ENCODE assay signal across 13 cellular contexts in the genomic region with DNA sequence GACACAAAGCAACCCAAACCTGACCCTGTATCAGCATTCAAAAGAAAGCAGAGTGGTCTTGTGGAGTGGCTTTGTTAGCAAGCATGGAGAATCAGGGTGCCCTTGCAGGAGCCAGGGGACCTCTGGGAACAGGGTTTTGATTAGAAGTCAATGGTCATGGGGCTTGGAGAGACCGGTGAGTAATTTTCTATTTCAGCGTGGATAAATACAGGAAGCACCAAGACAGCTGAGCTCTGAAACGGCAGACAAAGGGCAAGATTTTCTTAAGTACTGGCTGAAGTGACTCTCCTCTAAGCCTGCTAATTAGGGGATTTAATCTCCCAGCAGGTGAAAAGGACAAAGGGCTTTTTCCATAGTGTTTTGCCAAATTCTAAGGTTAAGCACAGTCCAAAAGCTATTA.
DNase-seq lines count a peak whose midpoint lies in the region; ATAC-seq, FAIRE-seq and TF ChIP-seq lines count a peak whose summit lies in the region.
"Had no signal": no experiment of that assay in that cellular context is flagged by ENCODE, and none has a peak within 500 bp of the region (broad histone marks: within the 10 kb centered on the region; RNA-seq: fewer than 3 reads in every experiment).

No MANE protein-coding gene starts in this region.

- peak; percentile 98 for FAIRE-seq in D721Med (lab: Jason Lieb, UNC)
- FAIRE-seq: H54, HTR-8/SVneo had no signal

- no peak for ATAC-seq in SK-N-SH treated with all-trans-retinoic acid at 6 μM for 48 hours

- no CpG with 5 or more reads among the region's 3 CpGs for WGBS in iPS DF 6.9 (ENCODE audit: insufficient coverage, insufficient read length)

- no peaks in the 10 kb centered on the region for H3K36me3 ChIP-seq in iPS DF 6.9 (ENCODE audit: control insufficient read depth, insufficient read depth, low read length)
- H3K36me3 ChIP-seq in ascending aorta = no peaks in the 10 kb centered on the region
- H3K36me3 ChIP-seq: gastrocnemius medialis had no signal

- intact Hi-C loops in ascending aorta (cut with DNase I) = no loop called here

- peak; percentile 43 for DNase-seq in D721Med (ENCODE audit: insufficient read length, low spot score)
- DNase-seq in NCI-H1105 (lab: John Stamatoyannopoulos, UW) = peak; percentile 84
- DNase-seq in NCI-H748 (lab: John Stamatoyannopoulos, UW; ENCODE audit: unreplicated experiment) = peak; percentile 91
- peak; percentile 7 for DNase-seq in iPS DF 6.9 (ENCODE audit: low read depth, low spot score)
- no peak for DNase-seq in ascending aorta (ENCODE audit: low spot score in 2 of 2)
- no peak for DNase-seq in anterior cingulate cortex (lab: John Stamatoyannopoulos, UW)
- no peak for DNase-seq in ureter (ENCODE audit: low spot score)
- DNase-seq: activated B cell treated with CpG ODN at 0.5 μM for 24 hours, SIG-M5 had no signal

- H3K4me3 ChIP-seq in iPS DF 6.9 (ENCODE audit: low read length) = no peak overlapping the region
- no peak overlapping the region for H3K4me3 ChIP-seq in ascending aorta
- H3K4me3 ChIP-seq: gastrocnemius medialis had no signal

- H3K9me3 ChIP-seq in iPS DF 6.9 (ENCODE audit: control insufficient read depth, insufficient read depth, low read length) (no peaks in the 10 kb centered on the region), ascending aorta (no peaks in the 10 kb centered on the region)
- H3K9me3 ChIP-seq: gastrocnemius medialis had no signal

- H3K27ac ChIP-seq in iPS DF 6.9 (ENCODE audit: low read length) (no peak overlapping the region), ascending aorta (no peak overlapping the region)
- H3K27ac ChIP-seq: gastrocnemius medialis had no signal

- peaks cover 2% of the 10 kb centered on the region; the same call in 1 of the 2 replicates for H3K4me1 ChIP-seq in iPS DF 6.9 (ENCODE audit: control insufficient read depth, insufficient read depth, low read length)
- no peaks in the 10 kb centered on the region for H3K4me1 ChIP-seq in ascending aorta
- H3K4me1 ChIP-seq: gastrocnemius medialis had no signal

- TF ChIP-seq CTCF in D721Med (IDR thresholded peaks at IDR 0.05; ENCODE audit: insufficient read depth, missing control alignments) (no peak), ascending aorta (IDR thresholded peaks at IDR 0.05) (no peak)

- H3K27me3 ChIP-seq in iPS DF 6.9 (ENCODE audit: control insufficient read depth, insufficient read depth, low read length) (no peaks in the 10 kb centered on the region), ascending aorta (no peaks in the 10 kb centered on the region)
- H3K27me3 ChIP-seq: gastrocnemius medialis had no signal

TF ChIP-seq in SK-N-SH treated with all-trans-retinoic acid at 6 μM for 48 hours, 23 proteins besides CTCF, POLR2A, EP300 and RAD21:
- TF ChIP-seq SNAI2 (CRISPR knock-in tag; IDR thresholded peaks at IDR 0.05) = no peak

Comparison
In these comparisons a context has a peak if more than half of its experiments do, and no peak if none do; other contexts are left out.
1. DNase-seq: peak in D721Med (single experiment), NCI-H1105 (single experiment), NCI-H748 (single experiment) and iPS DF 6.9 (single experiment); none in ascending aorta (0 of 2), anterior cingulate cortex (0 of 58) and ureter (single experiment).